1 cellular context compared by ENCODE assay signal in genomic region chr10:23094786-23095403, GRCh38.
TF ChIP-seq lines count a peak whose summit lies in the region.

No MANE protein-coding gene starts in this region.

TF ChIP-seq in H1, 55 proteins besides CTCF, POLR2A, EP300 and RAD21:
- TF ChIP-seq TEAD4 (IDR thresholded peaks at IDR 0.05; ENCODE audit: low read depth, low read length) (no peak), GABPA (IDR thresholded peaks at IDR 0.05; ENCODE audit: borderline replicate concordance, insufficient read depth, low read length) (no peak), ZNF274 (IDR thresholded peaks at IDR 0.05; ENCODE audit: borderline replicate concordance, extremely low read depth, low read length) (no peak), SIRT6 (IDR thresholded peaks at IDR 0.05; ENCODE audit: low read length) (no peak), NRF1 (IDR thresholded peaks at IDR 0.05; ENCODE audit: low read depth, low read length) (no peak), CEBPB (IDR thresholded peaks at IDR 0.05; ENCODE audit: low read depth, low read length) (no peak), BCL11A (IDR thresholded peaks at IDR 0.05; ENCODE audit: low read depth in 2 of 2, low read length in 2 of 2) (no peak), SP1 (IDR thresholded peaks at IDR 0.05; ENCODE audit: low read depth, low read length) (no peak), KDM5A (IDR thresholded peaks at IDR 0.05; ENCODE audit: low read length) (no peak)
TF ChIP-seq in H1: peak in this region for 0.
